Comparison of ENCODE assay signal across 1 cellular context in genomic region chr1:198922638-198923430, GRCh38.
TF ChIP-seq lines count a peak whose summit lies in the region.

No MANE protein-coding gene starts in this region.

TF ChIP-seq in GM12878, 131 proteins besides CTCF, POLR2A, EP300 and RAD21 (continued from another document and continues in another):
- TF ChIP-seq CHD4 (IDR thresholded peaks at IDR 0.05): no peak
- peak; percentile 49; the same call in 1 of the 2 replicates for TF ChIP-seq FOXM1 (IDR thresholded peaks at IDR 0.05; ENCODE audit: low read depth, low read length)
- TF ChIP-seq IRF4 (IDR thresholded peaks at IDR 0.05; ENCODE audit: low read depth, low read length): no peak
- TF ChIP-seq BACH1 (IDR thresholded peaks at IDR 0.05; ENCODE audit: borderline replicate concordance): peak; percentile 53; the same call in 1 of the 2 replicates
- peak; percentile 42 to 56; a peak in 1 of 4 replicates for TF ChIP-seq BHLHE40 (IDR thresholded peaks at IDR 0.05; ENCODE audit: borderline replicate concordance in 1 of 2, low read depth in 2 of 2, low read length in 1 of 2)
- no peak for TF ChIP-seq KAT2A (conservative IDR thresholded peaks at IDR 0.05; ENCODE audit: control insufficient read depth, low read depth, low read length)
- TF ChIP-seq, protein P1, sequence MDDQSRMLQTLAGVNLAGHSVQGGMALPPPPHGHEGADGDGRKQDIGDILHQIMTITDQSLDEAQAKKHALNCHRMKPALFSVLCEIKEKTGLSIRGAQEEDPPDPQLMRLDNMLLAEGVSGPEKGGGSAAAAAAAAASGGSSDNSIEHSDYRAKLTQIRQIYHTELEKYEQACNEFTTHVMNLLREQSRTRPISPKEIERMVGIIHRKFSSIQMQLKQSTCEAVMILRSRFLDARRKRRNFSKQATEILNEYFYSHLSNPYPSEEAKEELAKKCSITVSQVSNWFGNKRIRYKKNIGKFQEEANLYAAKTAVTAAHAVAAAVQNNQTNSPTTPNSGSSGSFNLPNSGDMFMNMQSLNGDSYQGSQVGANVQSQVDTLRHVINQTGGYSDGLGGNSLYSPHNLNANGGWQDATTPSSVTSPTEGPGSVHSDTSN (IDR thresholded peaks at IDR 0.05; ENCODE audit: insufficient replicate concordance, low read depth, low read length): peak; percentile 35
- TF ChIP-seq, protein P2, sequence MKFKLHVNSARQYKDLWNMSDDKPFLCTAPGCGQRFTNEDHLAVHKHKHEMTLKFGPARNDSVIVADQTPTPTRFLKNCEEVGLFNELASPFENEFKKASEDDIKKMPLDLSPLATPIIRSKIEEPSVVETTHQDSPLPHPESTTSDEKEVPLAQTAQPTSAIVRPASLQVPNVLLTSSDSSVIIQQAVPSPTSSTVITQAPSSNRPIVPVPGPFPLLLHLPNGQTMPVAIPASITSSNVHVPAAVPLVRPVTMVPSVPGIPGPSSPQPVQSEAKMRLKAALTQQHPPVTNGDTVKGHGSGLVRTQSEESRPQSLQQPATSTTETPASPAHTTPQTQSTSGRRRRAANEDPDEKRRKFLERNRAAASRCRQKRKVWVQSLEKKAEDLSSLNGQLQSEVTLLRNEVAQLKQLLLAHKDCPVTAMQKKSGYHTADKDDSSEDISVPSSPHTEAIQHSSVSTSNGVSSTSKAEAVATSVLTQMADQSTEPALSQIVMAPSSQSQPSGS (IDR thresholded peaks at IDR 0.05; ENCODE audit: low read length): peak; percentile 31; the same call in 1 of the 2 replicates
- TF ChIP-seq RELA (IDR thresholded peaks at IDR 0.05; ENCODE audit: borderline replicate concordance, partially characterized antibody): no peak
- TF ChIP-seq ZNF592 (IDR thresholded peaks at IDR 0.05): peak; percentile 39; the same call in 1 of the 2 replicates
- TF ChIP-seq, protein P3, sequence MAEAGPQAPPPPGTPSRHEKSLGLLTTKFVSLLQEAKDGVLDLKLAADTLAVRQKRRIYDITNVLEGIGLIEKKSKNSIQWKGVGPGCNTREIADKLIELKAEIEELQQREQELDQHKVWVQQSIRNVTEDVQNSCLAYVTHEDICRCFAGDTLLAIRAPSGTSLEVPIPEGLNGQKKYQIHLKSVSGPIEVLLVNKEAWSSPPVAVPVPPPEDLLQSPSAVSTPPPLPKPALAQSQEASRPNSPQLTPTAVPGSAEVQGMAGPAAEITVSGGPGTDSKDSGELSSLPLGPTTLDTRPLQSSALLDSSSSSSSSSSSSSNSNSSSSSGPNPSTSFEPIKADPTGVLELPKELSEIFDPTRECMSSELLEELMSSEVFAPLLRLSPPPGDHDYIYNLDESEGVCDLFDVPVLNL (IDR thresholded peaks at IDR 0.05; ENCODE audit: low read depth, low read length): no peak
- TF ChIP-seq, protein P4, sequence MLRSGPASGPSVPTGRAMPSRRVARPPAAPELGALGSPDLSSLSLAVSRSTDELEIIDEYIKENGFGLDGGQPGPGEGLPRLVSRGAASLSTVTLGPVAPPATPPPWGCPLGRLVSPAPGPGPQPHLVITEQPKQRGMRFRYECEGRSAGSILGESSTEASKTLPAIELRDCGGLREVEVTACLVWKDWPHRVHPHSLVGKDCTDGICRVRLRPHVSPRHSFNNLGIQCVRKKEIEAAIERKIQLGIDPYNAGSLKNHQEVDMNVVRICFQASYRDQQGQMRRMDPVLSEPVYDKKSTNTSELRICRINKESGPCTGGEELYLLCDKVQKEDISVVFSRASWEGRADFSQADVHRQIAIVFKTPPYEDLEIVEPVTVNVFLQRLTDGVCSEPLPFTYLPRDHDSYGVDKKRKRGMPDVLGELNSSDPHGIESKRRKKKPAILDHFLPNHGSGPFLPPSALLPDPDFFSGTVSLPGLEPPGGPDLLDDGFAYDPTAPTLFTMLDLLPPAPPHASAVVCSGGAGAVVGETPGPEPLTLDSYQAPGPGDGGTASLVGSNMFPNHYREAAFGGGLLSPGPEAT (IDR thresholded peaks at IDR 0.05; ENCODE audit: low read depth): peak; percentile 75
- no peak for TF ChIP-seq SMAD5 (IDR thresholded peaks at IDR 0.05; ENCODE audit: low read depth)
- TF ChIP-seq SKIL (IDR thresholded peaks at IDR 0.05; ENCODE audit: low read depth, poor library complexity, severe bottlenecking): peak; percentile 70
- no peak for TF ChIP-seq RUNX3 (IDR thresholded peaks at IDR 0.05; ENCODE audit: low read length)
- no peak for TF ChIP-seq SUZ12 (IDR thresholded peaks at IDR 0.05; ENCODE audit: unreplicated experiment)
- TF ChIP-seq PML (IDR thresholded peaks at IDR 0.05; ENCODE audit: low read length): no peak
- TF ChIP-seq EED (IDR thresholded peaks at IDR 0.05; ENCODE audit: low read depth): 0 out of 2 replicates have a peak, but pooled peaks have one; percentile 15
- TF ChIP-seq ZBTB11 (CRISPR knock-in tag; IDR thresholded peaks at IDR 0.05): no peak
- TF ChIP-seq TARDBP (IDR thresholded peaks at IDR 0.05; ENCODE audit: borderline replicate concordance): no peak
- peak; percentile 63; the same call in 1 of the 2 replicates for TF ChIP-seq CREB1 (IDR thresholded peaks at IDR 0.05; ENCODE audit: low read depth)
- TF ChIP-seq ATF7 (IDR thresholded peaks at IDR 0.05; ENCODE audit: low read depth): peak; percentile 70
- TF ChIP-seq MXI1 (IDR thresholded peaks at IDR 0.05; ENCODE audit: low read depth, low read length): no peak
- TF ChIP-seq CREM (IDR thresholded peaks at IDR 0.05; ENCODE audit: low read depth): 0 out of 2 replicates have a peak, but pooled peaks have one; percentile 46
- no peak for TF ChIP-seq ZNF687 (IDR thresholded peaks at IDR 0.05)
- no peak for TF ChIP-seq TCF12 (IDR thresholded peaks at IDR 0.05; ENCODE audit: low read depth, low read length)
- TF ChIP-seq YBX1 (IDR thresholded peaks at IDR 0.05): no peak
- TF ChIP-seq, protein P5, sequence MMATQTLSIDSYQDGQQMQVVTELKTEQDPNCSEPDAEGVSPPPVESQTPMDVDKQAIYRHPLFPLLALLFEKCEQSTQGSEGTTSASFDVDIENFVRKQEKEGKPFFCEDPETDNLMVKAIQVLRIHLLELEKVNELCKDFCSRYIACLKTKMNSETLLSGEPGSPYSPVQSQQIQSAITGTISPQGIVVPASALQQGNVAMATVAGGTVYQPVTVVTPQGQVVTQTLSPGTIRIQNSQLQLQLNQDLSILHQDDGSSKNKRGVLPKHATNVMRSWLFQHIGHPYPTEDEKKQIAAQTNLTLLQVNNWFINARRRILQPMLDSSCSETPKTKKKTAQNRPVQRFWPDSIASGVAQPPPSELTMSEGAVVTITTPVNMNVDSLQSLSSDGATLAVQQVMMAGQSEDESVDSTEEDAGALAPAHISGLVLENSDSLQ (IDR thresholded peaks at IDR 0.05): peak; percentile 60; the same call in 1 of the 2 replicates
- no peak for TF ChIP-seq ZNF274 (IDR thresholded peaks at IDR 0.05; ENCODE audit: insufficient read depth, insufficient read length)
- TF ChIP-seq IKZF2 (IDR thresholded peaks at IDR 0.05): peak; percentile 68 to 69; a peak in 3 of 4 replicates
- no peak for TF ChIP-seq HDAC2 (IDR thresholded peaks at IDR 0.05)
- TF ChIP-seq, protein P6, sequence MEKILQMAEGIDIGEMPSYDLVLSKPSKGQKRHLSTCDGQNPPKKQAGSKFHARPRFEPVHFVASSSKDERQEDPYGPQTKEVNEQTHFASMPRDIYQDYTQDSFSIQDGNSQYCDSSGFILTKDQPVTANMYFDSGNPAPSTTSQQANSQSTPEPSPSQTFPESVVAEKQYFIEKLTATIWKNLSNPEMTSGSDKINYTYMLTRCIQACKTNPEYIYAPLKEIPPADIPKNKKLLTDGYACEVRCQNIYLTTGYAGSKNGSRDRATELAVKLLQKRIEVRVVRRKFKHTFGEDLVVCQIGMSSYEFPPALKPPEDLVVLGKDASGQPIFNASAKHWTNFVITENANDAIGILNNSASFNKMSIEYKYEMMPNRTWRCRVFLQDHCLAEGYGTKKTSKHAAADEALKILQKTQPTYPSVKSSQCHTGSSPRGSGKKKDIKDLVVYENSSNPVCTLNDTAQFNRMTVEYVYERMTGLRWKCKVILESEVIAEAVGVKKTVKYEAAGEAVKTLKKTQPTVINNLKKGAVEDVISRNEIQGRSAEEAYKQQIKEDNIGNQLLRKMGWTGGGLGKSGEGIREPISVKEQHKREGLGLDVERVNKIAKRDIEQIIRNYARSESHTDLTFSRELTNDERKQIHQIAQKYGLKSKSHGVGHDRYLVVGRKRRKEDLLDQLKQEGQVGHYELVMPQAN (conservative IDR thresholded peaks at IDR 0.05): no peak
- peak; percentile 64 for TF ChIP-seq JUNB (IDR thresholded peaks at IDR 0.05)
- no peak for TF ChIP-seq ESRRA (IDR thresholded peaks at IDR 0.05; ENCODE audit: low read length)
- no peak for TF ChIP-seq SIN3A (IDR thresholded peaks at IDR 0.05; ENCODE audit: low read depth, low read length)
